ENCODE assay signal across 1 cellular context in the genomic region with DNA sequence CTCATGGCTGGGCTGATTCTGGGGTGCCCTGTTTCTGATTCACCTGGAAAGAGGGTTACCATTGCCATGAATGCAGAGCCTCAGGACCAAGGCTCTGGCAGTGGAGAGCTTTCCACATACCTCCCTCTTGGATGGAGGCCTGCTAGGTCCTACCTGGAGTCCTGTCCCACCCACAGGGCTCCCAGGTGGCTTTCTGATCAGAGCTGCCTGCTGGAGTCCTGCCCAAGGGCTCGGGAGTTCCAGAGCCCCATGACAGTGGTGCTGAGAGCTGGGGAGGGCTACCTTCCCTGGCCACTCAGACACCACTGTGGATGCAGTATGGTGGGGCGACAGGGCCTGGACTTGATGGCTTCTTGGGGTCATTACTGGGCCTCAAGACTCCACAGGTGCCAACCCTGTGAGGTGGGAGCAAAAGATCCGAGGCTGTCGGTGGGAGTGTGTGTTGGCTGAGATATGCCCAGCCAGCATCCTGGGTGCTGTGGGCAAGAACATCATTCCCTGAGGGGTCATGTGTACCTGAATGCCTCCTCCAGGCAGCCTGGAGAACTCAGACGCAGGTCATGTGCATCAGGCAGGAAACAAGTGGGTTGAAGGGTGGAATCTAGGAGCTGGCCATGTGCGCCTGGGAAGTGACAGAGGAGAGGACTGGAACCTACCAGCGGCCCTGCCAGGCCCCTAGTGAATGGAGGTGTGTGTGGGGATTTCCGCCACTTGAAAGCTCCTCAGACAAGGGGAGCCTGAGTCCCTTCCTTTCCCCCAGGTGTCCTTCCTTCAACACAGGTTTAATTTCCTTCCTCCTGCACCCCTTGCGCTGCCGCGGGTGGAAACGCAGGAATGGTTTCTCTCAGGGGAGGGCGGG.
TF ChIP-seq lines count a peak whose summit lies in the region.

No MANE protein-coding gene starts in this region.

TF ChIP-seq in HepG2, 621 proteins besides CTCF, POLR2A, EP300 and RAD21 (continued from another document):
- TF ChIP-seq, protein P1, sequence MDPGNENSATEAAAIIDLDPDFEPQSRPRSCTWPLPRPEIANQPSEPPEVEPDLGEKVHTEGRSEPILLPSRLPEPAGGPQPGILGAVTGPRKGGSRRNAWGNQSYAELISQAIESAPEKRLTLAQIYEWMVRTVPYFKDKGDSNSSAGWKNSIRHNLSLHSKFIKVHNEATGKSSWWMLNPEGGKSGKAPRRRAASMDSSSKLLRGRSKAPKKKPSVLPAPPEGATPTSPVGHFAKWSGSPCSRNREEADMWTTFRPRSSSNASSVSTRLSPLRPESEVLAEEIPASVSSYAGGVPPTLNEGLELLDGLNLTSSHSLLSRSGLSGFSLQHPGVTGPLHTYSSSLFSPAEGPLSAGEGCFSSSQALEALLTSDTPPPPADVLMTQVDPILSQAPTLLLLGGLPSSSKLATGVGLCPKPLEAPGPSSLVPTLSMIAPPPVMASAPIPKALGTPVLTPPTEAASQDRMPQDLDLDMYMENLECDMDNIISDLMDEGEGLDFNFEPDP (CRISPR knock-in tag; conservative IDR thresholded peaks at IDR 0.05) = no peak
- 0 out of 2 replicates have a peak, but pooled peaks have one; percentile 8 for TF ChIP-seq ZNF788 (CRISPR knock-in tag; IDR thresholded peaks at IDR 0.05; ENCODE audit: borderline replicate concordance)
- peak; percentile 34; the same call in 1 of the 2 replicates for TF ChIP-seq MTF2 (CRISPR knock-in tag; IDR thresholded peaks at IDR 0.05; ENCODE audit: borderline replicate concordance)
- TF ChIP-seq, protein P2, sequence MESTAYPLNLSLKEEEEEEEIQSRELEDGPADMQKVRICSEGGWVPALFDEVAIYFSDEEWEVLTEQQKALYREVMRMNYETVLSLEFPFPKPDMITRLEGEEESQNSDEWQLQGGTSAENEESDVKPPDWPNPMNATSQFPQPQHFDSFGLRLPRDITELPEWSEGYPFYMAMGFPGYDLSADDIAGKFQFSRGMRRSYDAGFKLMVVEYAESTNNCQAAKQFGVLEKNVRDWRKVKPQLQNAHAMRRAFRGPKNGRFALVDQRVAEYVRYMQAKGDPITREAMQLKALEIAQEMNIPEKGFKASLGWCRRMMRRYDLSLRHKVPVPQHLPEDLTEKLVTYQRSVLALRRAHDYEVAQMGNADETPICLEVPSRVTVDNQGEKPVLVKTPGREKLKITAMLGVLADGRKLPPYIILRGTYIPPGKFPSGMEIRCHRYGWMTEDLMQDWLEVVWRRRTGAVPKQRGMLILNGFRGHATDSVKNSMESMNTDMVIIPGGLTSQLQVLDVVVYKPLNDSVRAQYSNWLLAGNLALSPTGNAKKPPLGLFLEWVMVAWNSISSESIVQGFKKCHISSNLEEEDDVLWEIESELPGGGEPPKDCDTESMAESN (CRISPR knock-in tag; conservative IDR thresholded peaks at IDR 0.05) = no peak
- TF ChIP-seq SP2 (CRISPR knock-in tag; IDR thresholded peaks at IDR 0.05) = no peak
- 0 out of 2 replicates have a peak, but pooled peaks have one; percentile 36 for TF ChIP-seq ZNF747 (CRISPR knock-in tag; IDR thresholded peaks at IDR 0.05; ENCODE audit: borderline replicate concordance)
- TF ChIP-seq, protein P3, sequence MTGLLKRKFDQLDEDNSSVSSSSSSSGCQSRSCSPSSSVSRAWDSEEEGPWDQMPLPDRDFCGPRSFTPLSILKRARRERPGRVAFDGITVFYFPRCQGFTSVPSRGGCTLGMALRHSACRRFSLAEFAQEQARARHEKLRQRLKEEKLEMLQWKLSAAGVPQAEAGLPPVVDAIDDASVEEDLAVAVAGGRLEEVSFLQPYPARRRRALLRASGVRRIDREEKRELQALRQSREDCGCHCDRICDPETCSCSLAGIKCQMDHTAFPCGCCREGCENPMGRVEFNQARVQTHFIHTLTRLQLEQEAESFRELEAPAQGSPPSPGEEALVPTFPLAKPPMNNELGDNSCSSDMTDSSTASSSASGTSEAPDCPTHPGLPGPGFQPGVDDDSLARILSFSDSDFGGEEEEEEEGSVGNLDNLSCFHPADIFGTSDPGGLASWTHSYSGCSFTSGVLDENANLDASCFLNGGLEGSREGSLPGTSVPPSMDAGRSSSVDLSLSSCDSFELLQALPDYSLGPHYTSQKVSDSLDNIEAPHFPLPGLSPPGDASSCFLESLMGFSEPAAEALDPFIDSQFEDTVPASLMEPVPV (CRISPR knock-in tag; IDR thresholded peaks at IDR 0.05) = no peak
- TF ChIP-seq ZNF224 (CRISPR knock-in tag; IDR thresholded peaks at IDR 0.05) = no peak
- TF ChIP-seq U2AF1 (optimal IDR thresholded peaks at IDR 0.05; ENCODE audit: low read depth, low read length) = no peak
- TF ChIP-seq, protein P4, sequence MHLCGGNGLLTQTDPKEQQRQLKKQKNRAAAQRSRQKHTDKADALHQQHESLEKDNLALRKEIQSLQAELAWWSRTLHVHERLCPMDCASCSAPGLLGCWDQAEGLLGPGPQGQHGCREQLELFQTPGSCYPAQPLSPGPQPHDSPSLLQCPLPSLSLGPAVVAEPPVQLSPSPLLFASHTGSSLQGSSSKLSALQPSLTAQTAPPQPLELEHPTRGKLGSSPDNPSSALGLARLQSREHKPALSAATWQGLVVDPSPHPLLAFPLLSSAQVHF (CRISPR knock-in tag; IDR thresholded peaks at IDR 0.05) = no peak
